35 cellular contexts compared by ENCODE assay signal in the genomic region with DNA sequence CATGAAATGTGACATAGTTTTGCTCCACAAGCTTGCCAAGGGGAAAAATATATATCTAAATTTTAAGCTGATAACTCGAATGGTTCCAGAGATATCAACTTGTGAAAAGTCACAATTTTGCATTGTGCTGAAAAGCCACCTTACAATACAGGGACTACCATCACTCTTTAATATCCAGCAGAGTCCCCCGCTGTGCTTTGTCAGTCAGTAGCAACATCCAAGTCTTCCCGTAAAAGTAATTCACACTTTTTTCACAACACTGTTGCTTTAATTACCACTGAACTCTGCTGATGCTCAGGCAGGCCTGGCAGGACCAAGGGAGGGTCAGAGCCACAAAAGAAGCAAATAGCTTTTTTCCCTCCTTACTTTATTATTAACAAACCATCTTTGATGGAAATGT.
"Had no signal": no experiment of that assay in that cellular context is flagged by ENCODE, and none has a peak within 500 bp of the region (broad histone marks: within the 10 kb centered on the region; RNA-seq: fewer than 3 reads in every experiment).

No MANE protein-coding gene starts in this region.

- ATAC-seq: activated CD4-positive, alpha-beta T cell treated with anti-CD3 and anti-CD28 coated beads for 36 hours; activated CD8-positive, alpha-beta memory T cell treated with anti-CD3 and anti-CD28 coated beads, Interleukin-2, amount 10 ng/mL, durations not matched to agents 7 days and 5 days; activated CD8-positive, alpha-beta T cell treated with anti-CD3 and anti-CD28 coated beads, Interleukin-2, amount 10 ng/mL, durations not matched to agents 7 days and 5 days; activated naive CD8-positive, alpha-beta T cell treated with anti-CD3 and anti-CD28 coated beads, Interleukin-2, amount 50 U/mL, for 24 hours; body of pancreas; effector memory CD8-positive, alpha-beta T cell; gastroesophageal sphincter; T-helper 17 cell had no signal

- DNase-seq: activated CD4-positive, alpha-beta memory T cell treated with anti-CD3 and anti-CD28 coated beads for 36 hours; activated CD4-positive, alpha-beta T cell treated with anti-CD3 and anti-CD28 coated beads for 36 hours; activated CD4-positive, alpha-beta T cell treated with anti-CD3 and anti-CD28 coated beads, Interleukin-2, amount 10 ng/mL, durations not matched to agents 24 days and 14 days; activated CD4-positive, CD25-positive, alpha-beta regulatory T cell; activated CD4-positive, CD25-positive, alpha-beta regulatory T cell treated with anti-CD3 and anti-CD28 coated beads, Interleukin-2, amount 50 U/mL, for 72 hours; activated CD8-positive, alpha-beta memory T cell treated with anti-CD3 and anti-CD28 coated beads, Interleukin-2, amount 10 ng/mL, durations not matched to agents 7 days and 5 days; activated CD8-positive, alpha-beta memory T cell treated with anti-CD3 and anti-CD28 coated beads, Interleukin-2, amount 50 U/mL, for 4 hours; activated CD8-positive, alpha-beta T cell treated with anti-CD3 and anti-CD28 coated beads, Interleukin-2, amount 10 ng/mL, durations not matched to agents 7 days and 5 days; activated effector memory CD4-positive, alpha-beta T cell treated with anti-CD3 and anti-CD28 coated beads, Interleukin-2, amount 50 U/mL, for 16 hours; activated naive CD4-positive, alpha-beta T cell treated with anti-CD3 and anti-CD28 coated beads for 36 hours; activated naive CD8-positive, alpha-beta T cell treated with anti-CD3 and anti-CD28 coated beads for 36 hours; activated naive CD8-positive, alpha-beta T cell treated with anti-CD3 and anti-CD28 coated beads, Interleukin-2, amount 50 U/mL, for 24 hours; activated T-cell treated with anti-CD3 and anti-CD28 coated beads, Interleukin-2, amount 50 U/mL, for 1 hour; activated T-cell treated with anti-CD3 and anti-CD28 coated beads, Interleukin-2, amount 50 U/mL, for 48 hours; adrenal gland; amygdala; aorta; body of pancreas; caudate nucleus; cortex of kidney; dermis blood vessel endothelial cell; effector CD4-positive, alpha-beta T cell; effector memory CD8-positive, alpha-beta T cell; esophagus squamous epithelium; foreskin melanocyte; T-helper 1 cell; T-helper 17 cell; T1000; WERI-Rb-1 had no signal

- H3K4me3 ChIP-seq: adrenal gland, body of pancreas, esophagus squamous epithelium, gastroesophageal sphincter had no signal

- H3K27me3 Mint-ChIP-seq: activated CD4-positive, alpha-beta memory T cell treated with anti-CD3 and anti-CD28 coated beads for 36 hours; activated CD4-positive, alpha-beta T cell treated with anti-CD3 and anti-CD28 coated beads, Interleukin-2, amount 10 ng/mL, durations not matched to agents 24 days and 14 days; activated CD8-positive, alpha-beta memory T cell treated with anti-CD3 and anti-CD28 coated beads, Interleukin-2, amount 10 ng/mL, durations not matched to agents 7 days and 5 days; activated naive CD4-positive, alpha-beta T cell treated with anti-CD3 and anti-CD28 coated beads, Interleukin-2, amount 50 U/mL, for 24 hours; activated naive CD8-positive, alpha-beta T cell treated with anti-CD3 and anti-CD28 coated beads for 36 hours; activated naive CD8-positive, alpha-beta T cell treated with anti-CD3 and anti-CD28 coated beads, Interleukin-2, amount 50 U/mL, for 24 hours; effector memory CD8-positive, alpha-beta T cell; T-helper 17 cell had no signal

- H3K27ac Mint-ChIP-seq: activated CD4-positive, alpha-beta memory T cell treated with anti-CD3 and anti-CD28 coated beads for 36 hours; activated CD4-positive, alpha-beta T cell treated with anti-CD3 and anti-CD28 coated beads for 36 hours; activated CD4-positive, alpha-beta T cell treated with anti-CD3 and anti-CD28 coated beads, Interleukin-2, amount 10 ng/mL, durations not matched to agents 24 days and 14 days; activated CD8-positive, alpha-beta memory T cell treated with anti-CD3 and anti-CD28 coated beads, Interleukin-2, amount 10 ng/mL, durations not matched to agents 7 days and 5 days; activated CD8-positive, alpha-beta T cell treated with anti-CD3 and anti-CD28 coated beads, Interleukin-2, amount 10 ng/mL, durations not matched to agents 7 days and 5 days; activated naive CD4-positive, alpha-beta T cell treated with anti-CD3 and anti-CD28 coated beads for 36 hours; activated naive CD4-positive, alpha-beta T cell treated with anti-CD3 and anti-CD28 coated beads, Interleukin-2, amount 50 U/mL, for 24 hours; activated naive CD8-positive, alpha-beta T cell treated with anti-CD3 and anti-CD28 coated beads for 36 hours; activated naive CD8-positive, alpha-beta T cell treated with anti-CD3 and anti-CD28 coated beads, Interleukin-2, amount 50 U/mL, for 24 hours; activated T-helper 1 cell treated with anti-CD3 and anti-CD28 coated beads, Interleukin-12 subunit alpha, Interleukin-12 subunit beta, Interleukin-2, Interleukin-4 antibody, amounts not matched to agents 30 ng/mL and 10 ng/mL and 1 ng/mL, durations not matched to agents 14 hours and 24 hours and 36 hours; activated T-helper 2 cell treated with anti-CD3 and anti-CD28 coated beads, Interferon-gamma antibody, Interleukin-2, Interleukin-4, amounts not matched to agents 10 μg/mL and 5 μg/mL and 100 μg/mL, durations not matched to agents 14 hours and 24 hours and 36 hours; effector memory CD8-positive, alpha-beta T cell; T-helper 17 cell; T-helper 2 cell treated with Interferon-gamma antibody and Interleukin-4, amounts not matched to agents 5 μg/mL and 100 μg/mL, for 36 hours had no signal

- H3K9me3 ChIP-seq: adrenal gland, body of pancreas, esophagus squamous epithelium had no signal

- H3K4me1 Mint-ChIP-seq: activated CD4-positive, alpha-beta T cell treated with anti-CD3 and anti-CD28 coated beads for 36 hours; activated CD4-positive, alpha-beta T cell treated with anti-CD3 and anti-CD28 coated beads, Interleukin-2, amount 10 ng/mL, durations not matched to agents 24 days and 14 days; activated CD8-positive, alpha-beta memory T cell treated with anti-CD3 and anti-CD28 coated beads, Interleukin-2, amount 10 ng/mL, durations not matched to agents 7 days and 5 days; activated naive CD4-positive, alpha-beta T cell treated with anti-CD3 and anti-CD28 coated beads, Interleukin-2, amount 50 U/mL, for 24 hours; activated naive CD8-positive, alpha-beta T cell treated with anti-CD3 and anti-CD28 coated beads for 36 hours; activated naive CD8-positive, alpha-beta T cell treated with anti-CD3 and anti-CD28 coated beads, Interleukin-2, amount 50 U/mL, for 24 hours; T-helper 17 cell had no signal

- H3K36me3 ChIP-seq: adrenal gland, esophagus squamous epithelium, gastroesophageal sphincter, WERI-Rb-1 had no signal

- H3K27me3 ChIP-seq: adrenal gland, body of pancreas, esophagus squamous epithelium, gastroesophageal sphincter had no signal

- H3K4me3 Mint-ChIP-seq: activated CD4-positive, alpha-beta memory T cell treated with anti-CD3 and anti-CD28 coated beads for 36 hours; activated CD4-positive, alpha-beta T cell treated with anti-CD3 and anti-CD28 coated beads for 36 hours; activated CD4-positive, alpha-beta T cell treated with anti-CD3 and anti-CD28 coated beads, Interleukin-2, amount 10 ng/mL, durations not matched to agents 24 days and 14 days; activated CD8-positive, alpha-beta memory T cell treated with anti-CD3 and anti-CD28 coated beads, Interleukin-2, amount 10 ng/mL, durations not matched to agents 7 days and 5 days; activated CD8-positive, alpha-beta T cell treated with anti-CD3 and anti-CD28 coated beads, Interleukin-2, amount 10 ng/mL, durations not matched to agents 7 days and 5 days; activated naive CD4-positive, alpha-beta T cell treated with anti-CD3 and anti-CD28 coated beads for 36 hours; activated naive CD4-positive, alpha-beta T cell treated with anti-CD3 and anti-CD28 coated beads, Interleukin-2, amount 50 U/mL, for 24 hours; activated naive CD8-positive, alpha-beta T cell treated with anti-CD3 and anti-CD28 coated beads for 36 hours; activated naive CD8-positive, alpha-beta T cell treated with anti-CD3 and anti-CD28 coated beads, Interleukin-2, amount 50 U/mL, for 24 hours; activated T-helper 1 cell treated with anti-CD3 and anti-CD28 coated beads, Interleukin-12 subunit alpha, Interleukin-12 subunit beta, Interleukin-2, Interleukin-4 antibody, amounts not matched to agents 30 ng/mL and 10 ng/mL and 1 ng/mL, durations not matched to agents 14 hours and 24 hours and 36 hours; effector memory CD8-positive, alpha-beta T cell; T-helper 17 cell; T-helper 2 cell treated with Interferon-gamma antibody and Interleukin-4, amounts not matched to agents 5 μg/mL and 100 μg/mL, for 36 hours had no signal

- H3K27ac ChIP-seq: adrenal gland, body of pancreas, epithelial cell of prostate, esophagus squamous epithelium, gastroesophageal sphincter, WERI-Rb-1 had no signal

- H3K4me1 ChIP-seq: adrenal gland, body of pancreas, esophagus squamous epithelium, gastroesophageal sphincter had no signal

- H3K36me3 Mint-ChIP-seq: activated CD4-positive, alpha-beta memory T cell treated with anti-CD3 and anti-CD28 coated beads for 36 hours; activated CD8-positive, alpha-beta memory T cell treated with anti-CD3 and anti-CD28 coated beads, Interleukin-2, amount 10 ng/mL, durations not matched to agents 7 days and 5 days; activated naive CD4-positive, alpha-beta T cell treated with anti-CD3 and anti-CD28 coated beads, Interleukin-2, amount 50 U/mL, for 24 hours; activated naive CD8-positive, alpha-beta T cell treated with anti-CD3 and anti-CD28 coated beads for 36 hours had no signal

- H3K9me3 Mint-ChIP-seq: activated CD4-positive, alpha-beta memory T cell treated with anti-CD3 and anti-CD28 coated beads for 36 hours; activated CD4-positive, alpha-beta T cell treated with anti-CD3 and anti-CD28 coated beads, Interleukin-2, amount 10 ng/mL, durations not matched to agents 24 days and 14 days; activated naive CD4-positive, alpha-beta T cell treated with anti-CD3 and anti-CD28 coated beads for 36 hours; activated naive CD4-positive, alpha-beta T cell treated with anti-CD3 and anti-CD28 coated beads, Interleukin-2, amount 50 U/mL, for 24 hours; activated naive CD8-positive, alpha-beta T cell treated with anti-CD3 and anti-CD28 coated beads for 36 hours; activated T-helper 1 cell treated with anti-CD3 and anti-CD28 coated beads, Interleukin-12 subunit alpha, Interleukin-12 subunit beta, Interleukin-2, Interleukin-4 antibody, amounts not matched to agents 30 ng/mL and 10 ng/mL and 1 ng/mL, durations not matched to agents 14 hours and 24 hours and 36 hours; activated T-helper 2 cell treated with anti-CD3 and anti-CD28 coated beads, Interferon-gamma antibody, Interleukin-2, Interleukin-4, amounts not matched to agents 10 μg/mL and 5 μg/mL and 100 μg/mL, durations not matched to agents 14 hours and 24 hours and 36 hours; T-helper 2 cell treated with Interferon-gamma antibody and Interleukin-4, amounts not matched to agents 5 μg/mL and 100 μg/mL, for 36 hours had no signal
